Comparison of ENCODE assay signal across 8 cellular contexts in the genomic region with DNA sequence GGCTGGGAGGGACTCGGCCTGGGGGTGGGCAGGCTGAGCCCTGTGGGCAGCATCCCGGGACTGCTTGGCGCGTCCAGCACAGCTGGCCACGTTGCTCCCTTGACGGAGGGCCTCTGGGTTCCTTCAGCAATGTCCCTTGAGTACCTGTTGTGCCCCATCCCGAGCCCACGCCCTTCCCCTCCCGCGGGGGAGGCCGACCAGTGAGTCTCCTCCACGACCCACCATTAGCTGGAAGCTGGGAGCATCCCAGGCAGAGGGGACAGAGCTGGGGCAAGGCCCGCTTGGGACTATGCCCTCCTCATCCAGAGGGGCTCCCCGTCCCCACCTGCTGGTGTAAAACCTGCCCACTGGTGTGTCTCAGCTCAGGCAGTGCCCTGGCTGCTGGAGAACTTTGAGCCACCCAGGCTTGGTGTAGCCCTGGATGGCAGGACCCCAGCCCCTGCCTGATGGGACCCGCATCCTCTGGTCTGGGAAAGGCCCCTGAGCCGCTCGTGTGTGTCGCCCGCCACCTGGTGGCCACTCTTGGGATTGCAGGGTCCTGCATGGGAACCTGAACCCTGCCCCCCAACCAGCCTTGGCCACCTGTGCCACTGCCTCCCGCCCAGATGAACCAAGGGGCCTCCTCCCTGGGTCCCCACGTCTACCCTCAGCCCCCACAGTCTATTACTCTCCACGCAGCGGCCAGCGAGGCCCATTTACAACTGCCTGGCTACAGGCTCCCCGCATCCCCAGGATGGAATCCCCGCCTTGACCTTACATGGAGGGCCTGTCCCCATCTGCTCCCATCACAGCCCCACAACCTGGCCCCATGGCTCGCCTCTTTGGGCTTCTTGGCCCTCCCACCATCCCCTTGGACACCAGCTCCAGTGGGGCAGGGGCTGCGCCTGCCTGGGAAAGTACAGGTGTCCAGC. TPM values are rescaled to one million over a fixed set of nuclear protein-coding genes. Genes with fewer than 3 reads are reported as not detected.
DNase-seq lines count a peak whose midpoint lies in the region; ATAC-seq, FAIRE-seq and TF ChIP-seq lines count a peak whose summit lies in the region.

No MANE protein-coding gene starts in this region.

- POLR2A ChIA-PET in A673 (lab: Charles Lee; ENCODE audit: low non-redundant PET), result no interaction called here
- POLR2A ChIA-PET in naive thymus-derived CD8-positive, alpha-beta T cell (lab: Charles Lee), result interaction anchor here (1.6 kb wide), 2 partner anchors 37 to 39 kb away, joined by 3 to 7 read pairs; no protein-coding TSS in a partner anchor

- no peaks in the 10 kb centered on the region for H3K4me1 ChIP-seq in A673 (ENCODE audit: insufficient read depth, low read length, poor library complexity, severe bottlenecking)

- H3K27ac ChIP-seq in A673 (ENCODE audit: low read depth, low read length, poor library complexity, severe bottlenecking), result no peak overlapping the region

- FAIRE-seq in GM18507 (lab: Jason Lieb, UNC), result peak; percentile 75

- H3K27me3 ChIP-seq in A673 (replicated peaks; ENCODE audit: insufficient read depth, low read depth, low read length, poor library complexity), result peaks cover 35% of the 10 kb centered on the region

- peak overlapping the region in 8 of 10 donors; percentile 26 to 87 (median 74) for H3K27ac Mint-ChIP-seq in naive thymus-derived CD8-positive, alpha-beta T cell
- no peak overlapping the region for H3K27ac Mint-ChIP-seq in stimulated activated memory B cell treated with anti-CD40 and anti-IgM and Interleukin-4, amounts not matched to agents 10 μg/mL and 1 μg/mL and 100 μg/mL, for 72 hours

- H3K4me3 Mint-ChIP-seq in naive thymus-derived CD8-positive, alpha-beta T cell, result no peak overlapping the region
- H3K4me3 Mint-ChIP-seq in stimulated activated memory B cell treated with anti-CD40 and anti-IgM and Interleukin-4, amounts not matched to agents 10 μg/mL and 1 μg/mL and 100 μg/mL, for 72 hours, result no peak overlapping the region

- H3K4me1 Mint-ChIP-seq in naive thymus-derived CD8-positive, alpha-beta T cell, result peaks cover 4 to 9% (median 8%) of the 10 kb centered on the region in 4 donors
- peaks cover 9% of the 10 kb centered on the region for H3K4me1 Mint-ChIP-seq in stimulated activated memory B cell treated with anti-CD40 and anti-IgM and Interleukin-4, amounts not matched to agents 10 μg/mL and 1 μg/mL and 100 μg/mL, for 72 hours

- peak; percentile 93 for TF ChIP-seq CTCF in A673 (conservative IDR thresholded peaks at IDR 0.05; ENCODE audit: low read depth, low read length)
- TF ChIP-seq CTCF in epithelial cell of proximal tubule (conservative IDR thresholded peaks at IDR 0.05; ENCODE audit: low read depth, low read length), result peak; percentile 66

- H3K9me3 ChIP-seq in A673 (ENCODE audit: low read depth, low read length, poor library complexity, severe bottlenecking), result no peaks in the 10 kb centered on the region

- peaks cover 0 to 2% (median 0%) of the 10 kb centered on the region in 3 donors for H3K36me3 Mint-ChIP-seq in naive thymus-derived CD8-positive, alpha-beta T cell
- H3K36me3 Mint-ChIP-seq in stimulated activated memory B cell treated with anti-CD40 and anti-IgM and Interleukin-4, amounts not matched to agents 10 μg/mL and 1 μg/mL and 100 μg/mL, for 72 hours, result peaks cover 4% of the 10 kb centered on the region

- no peaks in the 10 kb centered on the region for H3K36me3 ChIP-seq in A673 (ENCODE audit: insufficient read depth, low read length, poor library complexity, severe bottlenecking)

- no peaks in the 10 kb centered on the region for H3K9me3 Mint-ChIP-seq in naive thymus-derived CD8-positive, alpha-beta T cell
- peaks cover 3% of the 10 kb centered on the region for H3K9me3 Mint-ChIP-seq in stimulated activated memory B cell treated with anti-CD40 and anti-IgM and Interleukin-4, amounts not matched to agents 10 μg/mL and 1 μg/mL and 100 μg/mL, for 72 hours

- DNase-seq in A673 (ENCODE audit: low spot score) (peak; percentile 61), GM18507 (ENCODE audit: extremely low spot score, insufficient read length, low read depth) (peak; percentile 72), NOMO-1 treated with dmso at 0.1 percent for 144 hours (lab: John Stamatoyannopoulos, UW; ENCODE audit: unreplicated experiment) (peak; percentile 25), activated T-cell treated with anti-CD3 and anti-CD28 coated beads for 24 hours (ENCODE audit: low read depth) (peak; percentile 73), epithelial cell of proximal tubule (ENCODE audit: low read depth) (no peak)
- DNase-seq in naive thymus-derived CD8-positive, alpha-beta T cell, result peak; percentile 65 to 90 (median 81)

- intact Hi-C loops in A673 (cut with micrococcal nuclease; ENCODE audit: unreplicated experiment), result loop anchor here (1.0 kb wide), 1 partner anchor 38 kb away; no protein-coding TSS in a partner anchor

- H3K4me3 ChIP-seq in A673 (ENCODE audit: low read depth, low read length, poor library complexity, severe bottlenecking), result no peak overlapping the region
- H3K4me3 ChIP-seq in epithelial cell of proximal tubule (ENCODE audit: low read depth, low read length), result no peak overlapping the region

- ATAC-seq in naive thymus-derived CD8-positive, alpha-beta T cell, result peak; percentile 78 to 81
- ATAC-seq in stimulated activated memory B cell treated with anti-CD40 and anti-IgM and Interleukin-4, amounts not matched to agents 10 μg/mL and 1 μg/mL and 100 μg/mL, for 72 hours, result peak; percentile 57
- ATAC-seq in GM18858 (IDR thresholded peaks at IDR 0.05; ENCODE audit: unreplicated experiment), result no peak

- no peaks in the 10 kb centered on the region for H3K27me3 Mint-ChIP-seq in naive thymus-derived CD8-positive, alpha-beta T cell
- peaks cover 15% of the 10 kb centered on the region for H3K27me3 Mint-ChIP-seq in stimulated activated memory B cell treated with anti-CD40 and anti-IgM and Interleukin-4, amounts not matched to agents 10 μg/mL and 1 μg/mL and 100 μg/mL, for 72 hours

- CTCF ChIA-PET in A673 (lab: Charles Lee), result interaction anchor here (0.6 to 0.8 kb wide), 2 partner anchors 51 to 151 kb away, joined by 3 to 11 read pairs; no protein-coding TSS in a partner anchor

- BruUV-seq in A673 (replicated peaks; lab: Mats Ljungman, UMichigan), result no TSS peak

RNA-seq across cellular contexts. Expression of a gene that starts 16.6 kb away (rescaled TPM):
- total RNA-seq in A673 (2021), result 0.31 TPM in 1 of 2 replicates, not detected in the other
- 18.9 and 38.1 TPM in 2 replicates for total RNA-seq in epithelial cell of proximal tubule
- 1 to 10 TPM; 2.5 to 4.8 TPM for total RNA-seq in naive thymus-derived CD8-positive, alpha-beta T cell
- under 1 TPM in 1 of 3 donors, not detected in 2; 0.19 TPM for polyA plus RNA-seq in naive thymus-derived CD8-positive, alpha-beta T cell

RNA-seq across cellular contexts. Expression of a gene that starts 33.8 kb away (rescaled TPM):
- total RNA-seq in A673 (2021) (15.6 and 17.9 TPM in 2 replicates), epithelial cell of proximal tubule (9.1 and 12.9 TPM in 2 replicates)
- 10 to 100 TPM; 85.3 to 86.3 TPM for total RNA-seq in naive thymus-derived CD8-positive, alpha-beta T cell
- polyA plus RNA-seq in naive thymus-derived CD8-positive, alpha-beta T cell, result 100 to 1,000 TPM in 1 of 3 donors, 10 to 100 TPM in 2; 75.2 to 107 (median 83.3) TPM
